Comparison of ENCODE assay signal across 1 cellular context in genomic region chr4:8101796-8102355, GRCh38.
TF ChIP-seq lines count a peak whose summit lies in the region.

No MANE protein-coding gene starts in this region.

TF ChIP-seq in H1, 55 proteins besides CTCF, POLR2A, EP300 and RAD21:
- TF ChIP-seq SIX5 (IDR thresholded peaks at IDR 0.05; ENCODE audit: low read depth, low read length) (no peak), EGR1 (IDR thresholded peaks at IDR 0.05; ENCODE audit: borderline replicate concordance, low read depth, low read length) (no peak), KDM5A (IDR thresholded peaks at IDR 0.05; ENCODE audit: low read length) (no peak), CREB1 (IDR thresholded peaks at IDR 0.05) (no peak), SP2 (IDR thresholded peaks at IDR 0.05; ENCODE audit: low read length) (no peak), SP4 (IDR thresholded peaks at IDR 0.05; ENCODE audit: low read length) (no peak), TEAD4 (IDR thresholded peaks at IDR 0.05; ENCODE audit: low read depth, low read length) (no peak), RNF2 (IDR thresholded peaks at IDR 0.05; ENCODE audit: borderline replicate concordance, low read depth, low read length, missing control alignments, poor library complexity, severe bottlenecking) (no peak), E2F6 (IDR thresholded peaks at IDR 0.05) (no peak), KDM4A (IDR thresholded peaks at IDR 0.05; ENCODE audit: low read depth, low read length, severe bottlenecking) (no peak), ASH2L (IDR thresholded peaks at IDR 0.05; ENCODE audit: low read length) (no peak), ZNF274 (IDR thresholded peaks at IDR 0.05; ENCODE audit: borderline replicate concordance, extremely low read depth, low read length) (no peak)
